In the genomic region with DNA sequence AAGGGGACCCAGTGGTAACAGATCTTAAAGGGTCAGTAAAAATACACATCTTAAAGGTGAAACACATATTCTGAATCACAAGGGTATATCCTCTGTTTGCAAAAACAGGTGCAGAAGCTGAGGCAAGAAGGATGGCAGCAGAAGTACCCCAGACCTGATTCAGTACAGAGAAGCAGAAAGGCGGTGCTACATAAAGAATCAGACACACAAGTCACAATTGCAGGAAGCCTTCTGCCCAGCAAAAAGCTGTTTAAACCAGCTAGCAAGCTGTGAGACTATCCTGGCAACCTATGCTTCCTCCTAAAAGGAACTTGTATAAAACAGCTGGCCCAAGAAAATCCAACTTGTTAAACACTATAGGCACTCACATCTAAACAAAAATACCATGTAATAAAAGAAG, we compare ENCODE assay signal across 19 cellular contexts. TPM values are rescaled to one million over a fixed set of nuclear protein-coding genes. Genes with fewer than 3 reads are reported as not detected.
DNase-seq lines count a peak whose midpoint lies in the region; ATAC-seq and TF ChIP-seq lines count a peak whose summit lies in the region.
"Had no signal": no experiment of that assay in that cellular context is flagged by ENCODE, and none has a peak within 500 bp of the region (broad histone marks: within the 10 kb centered on the region; RNA-seq: fewer than 3 reads in every experiment).

No MANE protein-coding gene starts in this region.

- H3K9ac ChIP-seq in colonic mucosa (ENCODE audit: low read depth in 2 of 2, low read length in 2 of 2): no peak overlapping the region
- H3K9ac ChIP-seq: BLaER1 had no signal

- TF ChIP-seq CTCF in gastrocnemius medialis (IDR thresholded peaks at IDR 0.05 in 4 of 5, conservative IDR thresholded peaks at IDR 0.05 in 1 of 5) (no peak), lower lobe of right lung (IDR thresholded peaks at IDR 0.05) (no peak), colonic mucosa (IDR thresholded peaks at IDR 0.05) (no peak)

- H3K27me3 ChIP-seq in gastrocnemius medialis: no peaks in the 10 kb centered on the region
- no peaks in the 10 kb centered on the region for H3K27me3 ChIP-seq in lower lobe of right lung (ENCODE audit: low read depth)
- no peaks in the 10 kb centered on the region for H3K27me3 ChIP-seq in colonic mucosa
- H3K27me3 ChIP-seq: BLaER1, SJCRH30 had no signal

- H3K4me1 ChIP-seq in gastrocnemius medialis: peaks cover 5 to 17% of the 10 kb centered on the region in 2 donors
- H3K4me1 ChIP-seq in lower lobe of right lung: no peaks in the 10 kb centered on the region
- no peaks in the 10 kb centered on the region for H3K4me1 ChIP-seq in colonic mucosa
- H3K4me1 ChIP-seq: BLaER1, SJCRH30 had no signal

- peak overlapping the region; percentile 38 for H3K4me3 ChIP-seq in Jurkat, Clone E6-1 (ENCODE audit: low read length)
- no peak overlapping the region for H3K4me3 ChIP-seq in gastrocnemius medialis
- no peak overlapping the region for H3K4me3 ChIP-seq in lower lobe of right lung
- no peak overlapping the region for H3K4me3 ChIP-seq in colonic mucosa
- H3K4me3 ChIP-seq: BLaER1, SJCRH30 had no signal

- DNase-seq in Jurkat, Clone E6-1 (ENCODE audit: low read depth, low spot score): peak; percentile 88
- DNase-seq in cerebellar cortex (ENCODE audit: low spot score) (peak; percentile 33), lung microvascular endothelial cell (ENCODE audit: low read depth in 2 of 2) (peak; percentile 1 to 25), gastrocnemius medialis (no peak), lower lobe of right lung (no peak), colonic mucosa (no peak), SKM-1 (lab: John Stamatoyannopoulos, UW; ENCODE audit: unreplicated experiment) (no peak)
- DNase-seq: CD4-positive, alpha-beta T cell; COR-L47; DMS79 treated with DMSO at 0.1 percent for 48 hours; IMR-90; Karpas-422; NCI-H1417; NCI-H1930; NCI-H774; OCI-M1; SJCRH30 had no signal

- H3K9me3 ChIP-seq in gastrocnemius medialis: no peaks in the 10 kb centered on the region
- no peaks in the 10 kb centered on the region for H3K9me3 ChIP-seq in lower lobe of right lung
- H3K9me3 ChIP-seq in colonic mucosa: no peaks in the 10 kb centered on the region
- H3K9me3 ChIP-seq: BLaER1, SJCRH30 had no signal

- H3K36me3 ChIP-seq in gastrocnemius medialis (peaks cover 0 to 8% of the 10 kb centered on the region in 2 donors), lower lobe of right lung (peaks cover 25% of the 10 kb centered on the region), colonic mucosa (no peaks in the 10 kb centered on the region)

- ATAC-seq in gastrocnemius medialis (no peak), lower lobe of right lung (no peak)
- ATAC-seq: HCT116 had no signal

- H3K27ac ChIP-seq in gastrocnemius medialis: no peak overlapping the region
- H3K27ac ChIP-seq in lower lobe of right lung: no peak overlapping the region
- H3K27ac ChIP-seq in colonic mucosa: no peak overlapping the region
- H3K27ac ChIP-seq: BLaER1, SJCRH30 had no signal

- in situ Hi-C loops in gastrocnemius medialis (cut with MboI; ENCODE audit: low sequenced_read_pairs in 4 of 4): no loop called here

- intact Hi-C loops in gastrocnemius medialis (cut with DNase I; ENCODE audit: low total_unique reads) (no loop called here), lower lobe of right lung (cut with DNase I) (no loop called here), colonic mucosa (cut with DNase I) (no loop called here)

- TF ChIP-seq POLR2A in gastrocnemius medialis (IDR thresholded peaks at IDR 0.05): no peak

RNA-seq across cellular contexts. Expression of a gene that starts 49.4 kb away (rescaled TPM):
- polyA plus RNA-seq in Jurkat, Clone E6-1 (2012; ENCODE audit: insufficient read depth, insufficient read length): 14.7 TPM
- total RNA-seq in lung microvascular endothelial cell (13.5 and 21.0 TPM in 2 replicates), gastrocnemius medialis (10 to 100 TPM; 19.9 to 45.5 (median 23.4) TPM), lower lobe of right lung (57.1 TPM), colonic mucosa (10 to 100 TPM; 24.9 to 27.4 TPM)

Comparison
In these comparisons a context has a peak if more than half of its experiments do, and no peak if none do; other contexts are left out.
1. DNase-seq: peak in Jurkat, Clone E6-1 (single experiment), cerebellar cortex (single experiment) and lung microvascular endothelial cell (2 of 2); none in gastrocnemius medialis (0 of 2), lower lobe of right lung (single experiment), colonic mucosa (single experiment) and SKM-1 (single experiment).